Comparison of ENCODE assay signal across 20 cellular contexts in the genomic region with DNA sequence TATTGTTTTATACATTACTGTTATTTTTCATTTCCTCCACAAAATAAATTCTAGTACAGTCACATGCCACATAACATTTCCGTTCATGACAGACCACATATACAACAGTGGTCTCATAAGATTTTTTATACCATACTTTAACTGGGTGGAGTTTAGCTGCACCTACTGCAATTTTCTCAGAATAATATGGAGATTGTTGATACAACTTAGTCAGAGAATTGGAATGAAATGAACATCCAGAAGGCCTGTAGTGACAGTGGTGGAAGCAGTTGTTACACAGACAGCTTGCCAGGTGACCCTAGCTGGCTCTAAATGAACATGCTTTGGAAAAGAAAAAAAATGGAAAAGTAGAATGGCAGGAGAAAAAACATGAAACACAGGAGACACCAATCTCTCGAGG.
DNase-seq lines count a peak whose midpoint lies in the region; ATAC-seq, FAIRE-seq and TF ChIP-seq lines count a peak whose summit lies in the region.
"Had no signal": no experiment of that assay in that cellular context is flagged by ENCODE, and none has a peak within 500 bp of the region (broad histone marks: within the 10 kb centered on the region; RNA-seq: fewer than 3 reads in every experiment).

No MANE protein-coding gene starts in this region.

- DNase-seq in AG04449 (ENCODE audit: low read depth, low spot score), result peak; percentile 44
- peak; percentile 66 for DNase-seq in HT1080 (ENCODE audit: low read depth)
- peak; percentile 76 for DNase-seq in bronchial epithelial cell (ENCODE audit: low read depth)
- DNase-seq in mesenchymal stem cell, result no peak
- DNase-seq in AML-193 (lab: John Stamatoyannopoulos, UW), result no peak
- DNase-seq in HAP-1 (ENCODE audit: low spot score in 2 of 2), result no peak
- DNase-seq in OCI-M1 (lab: John Stamatoyannopoulos, UW), result no peak
- no peak for DNase-seq in stimulated activated naive CD8-positive, alpha-beta T cell treated with anti-CD3 and anti-CD28 coated beads, Interleukin-15, Interleukin-2, amounts not matched to agents 100 U/mL and 50 U/mL, for 24 hours
- DNase-seq: activated CD4-positive, alpha-beta T cell treated with anti-CD3 and anti-CD28 coated beads, Interleukin-2, amount 50 U/mL, for 4 hours; activated naive CD8-positive, alpha-beta T cell treated with anti-CD3 and anti-CD28 coated beads, Interleukin-2, amount 50 U/mL, for 24 hours; activated T-cell treated with anti-CD3 and anti-CD28 coated beads, Interleukin-2, amount 50 U/mL, for 48 hours; colonic mucosa; left cardiac atrium; NCI-H1694 treated with DMSO at 0.1 percent for 48 hours; NCI-H510A; stimulated activated CD4-positive, alpha-beta T cell treated with anti-CD3 and anti-CD28 coated beads, Interleukin-12 subunit alpha, Interleukin-12 subunit beta, amount 100 ng/mL, for 4 hours; stimulated activated naive CD4-positive, alpha-beta T cell treated with Interleukin-2 at 50 U/mL for 16 hours had no signal

- H2AFZ ChIP-seq in mesenchymal stem cell (ENCODE audit: low read depth, low read length), result no peak overlapping the region
- H2AFZ ChIP-seq: parathyroid adenoma had no signal

- H3K27me3 ChIP-seq in bronchial epithelial cell (ENCODE audit: control insufficient read depth, insufficient read depth, low read length), result no peaks in the 10 kb centered on the region
- no peaks in the 10 kb centered on the region for H3K27me3 ChIP-seq in mesenchymal stem cell (ENCODE audit: control insufficient read depth in 1 of 2, insufficient read depth in 1 of 2, low read length in 2 of 2)
- no peaks in the 10 kb centered on the region for H3K27me3 ChIP-seq in HAP-1 (ENCODE audit: low read depth)
- H3K27me3 ChIP-seq: colonic mucosa had no signal

- H3K36me3 ChIP-seq in bronchial epithelial cell (ENCODE audit: control insufficient read depth, insufficient read depth, low read length), result no peaks in the 10 kb centered on the region
- H3K36me3 ChIP-seq in mesenchymal stem cell (ENCODE audit: control insufficient read depth in 1 of 2, insufficient read depth in 2 of 2, low read depth in 1 of 2, low read length in 2 of 2), result no peaks in the 10 kb centered on the region
- no peaks in the 10 kb centered on the region for H3K36me3 ChIP-seq in HAP-1 (replicated peaks)
- H3K36me3 ChIP-seq: colonic mucosa had no signal

- H4K91ac ChIP-seq in mesenchymal stem cell (ENCODE audit: low read length), result no peak overlapping the region

- POLR2A ChIA-PET in AG04449 (lab: Yijun Ruan, JAX), result interaction anchor here (1.6 kb wide), 1 partner anchor 136 kb away, joined by 5 read pairs; no protein-coding TSS in a partner anchor

- H2BK15ac ChIP-seq in mesenchymal stem cell (ENCODE audit: low read depth, poor library complexity, severe bottlenecking), result no peak overlapping the region

- no peak overlapping the region for H4K8ac ChIP-seq in mesenchymal stem cell (ENCODE audit: low read length)

- H2AK5ac ChIP-seq in mesenchymal stem cell (ENCODE audit: low read length, severe bottlenecking), result no peak overlapping the region

- in situ Hi-C loops in HAP-1 (cut with MboI; ENCODE audit: low sequenced_read_pairs), result no loop called here

- no peak for FAIRE-seq in bronchial epithelial cell (lab: Jason Lieb, UNC)
- FAIRE-seq: GM18507 had no signal

- no peak overlapping the region for H3K4me2 ChIP-seq in mesenchymal stem cell (ENCODE audit: low read length, poor library complexity, severe bottlenecking)

- H2BK120ac ChIP-seq in mesenchymal stem cell (ENCODE audit: low read depth, low read length), result no peak overlapping the region

- H3K14ac ChIP-seq in mesenchymal stem cell (ENCODE audit: low read length in 2 of 2), result no peak overlapping the region

- H3K9me3 ChIP-seq in mesenchymal stem cell (ENCODE audit: control insufficient read depth, low read length), result no peaks in the 10 kb centered on the region
- no peaks in the 10 kb centered on the region for H3K9me3 ChIP-seq in HAP-1
- H3K9me3 ChIP-seq: colonic mucosa had no signal

- no peak overlapping the region for H2BK12ac ChIP-seq in mesenchymal stem cell (ENCODE audit: low read length in 2 of 2)

- H3K4me3 ChIP-seq in AG04449 (ENCODE audit: low read depth, low read length) (no peak overlapping the region), bronchial epithelial cell (ENCODE audit: low read depth, low read length) (no peak overlapping the region), mesenchymal stem cell (ENCODE audit: insufficient read depth in 1 of 2, low read depth in 1 of 2, low read length in 2 of 2) (no peak overlapping the region), HAP-1 (no peak overlapping the region)
- H3K4me3 ChIP-seq: colonic mucosa had no signal

- H3K23ac ChIP-seq in mesenchymal stem cell (ENCODE audit: low read length in 2 of 2), result no peak overlapping the region

- H3K9ac ChIP-seq in mesenchymal stem cell (ENCODE audit: low read length), result peak overlapping the region; percentile 76
- H3K9ac ChIP-seq: parathyroid adenoma had no signal

- TF ChIP-seq CTCF in AG04449 (IDR thresholded peaks at IDR 0.05; ENCODE audit: insufficient read depth, low read length, missing control alignments) (no peak), bronchial epithelial cell (IDR thresholded peaks at IDR 0.05; ENCODE audit: insufficient read depth, low read length, severe bottlenecking) (no peak)

- H3K79me1 ChIP-seq in mesenchymal stem cell (replicated peaks; ENCODE audit: low read length, poor library complexity, severe bottlenecking), result no peaks in the 10 kb centered on the region

- WGBS in mesenchymal stem cell, result 71% methylated on average over 2 of the region's 2 CpGs

- H3K27ac ChIP-seq in mesenchymal stem cell (ENCODE audit: low read length, poor library complexity, severe bottlenecking), result peak overlapping the region; percentile 3
- H3K27ac ChIP-seq: colonic mucosa, parathyroid adenoma had no signal

- no peak for ATAC-seq in stimulated activated naive CD8-positive, alpha-beta T cell treated with anti-CD3 and anti-CD28 coated beads, Interleukin-15, Interleukin-2, amounts not matched to agents 100 U/mL and 50 U/mL, for 24 hours
- ATAC-seq: activated naive CD8-positive, alpha-beta T cell treated with anti-CD3 and anti-CD28 coated beads, Interleukin-2, amount 50 U/mL, for 24 hours; SK-N-SH treated with all-trans-retinoic acid at 6 μM for 48 hours had no signal

- peak overlapping the region in 1 of 2 experiments; percentile 37 for H3K4ac ChIP-seq in mesenchymal stem cell (ENCODE audit: low read depth in 1 of 2, low read length in 2 of 2)

- H3K18ac ChIP-seq in mesenchymal stem cell (ENCODE audit: low read depth in 1 of 2, low read length in 2 of 2), result no peak overlapping the region

- H2BK5ac ChIP-seq in mesenchymal stem cell (ENCODE audit: low read depth, low read length, poor library complexity, severe bottlenecking), result no peak overlapping the region

- H3K4me1 ChIP-seq in mesenchymal stem cell (ENCODE audit: control insufficient read depth, insufficient read depth, low read depth, low read length) (peaks cover 2% of the 10 kb centered on the region), HAP-1 (no peaks in the 10 kb centered on the region)
- H3K4me1 ChIP-seq: colonic mucosa, parathyroid adenoma had no signal

- CTCF ChIA-PET in AG04449 (lab: Yijun Ruan, JAX), result interaction anchor here (1.3 to 4.1 kb wide), 3 partner anchors 74 to 211 kb away, joined by 4 to 28 read pairs (median 6); no protein-coding TSS in a partner anchor

Comparison
In these comparisons a context has a peak if more than half of its experiments do, and no peak if none do; other contexts are left out.
1. DNase-seq: peak in AG04449 (single experiment), HT1080 (single experiment) and bronchial epithelial cell (single experiment); none in mesenchymal stem cell (single experiment), AML-193 (0 of 2), HAP-1 (0 of 2), OCI-M1 (single experiment) and stimulated activated naive CD8-positive, alpha-beta T cell treated with anti-CD3 and anti-CD28 coated beads, Interleukin-15, Interleukin-2, amounts not matched to agents 100 U/mL and 50 U/mL, for 24 hours (single experiment).